Comparison of ENCODE assay signal across 1 cellular context in genomic region chr19:58349590-58349989, GRCh38.
TF ChIP-seq lines count a peak whose summit lies in the region.

No MANE protein-coding gene starts in this region.

TF ChIP-seq in GM23338, 12 proteins besides CTCF, POLR2A, EP300 and RAD21 (continued from another document):
- TF ChIP-seq, protein P1, sequence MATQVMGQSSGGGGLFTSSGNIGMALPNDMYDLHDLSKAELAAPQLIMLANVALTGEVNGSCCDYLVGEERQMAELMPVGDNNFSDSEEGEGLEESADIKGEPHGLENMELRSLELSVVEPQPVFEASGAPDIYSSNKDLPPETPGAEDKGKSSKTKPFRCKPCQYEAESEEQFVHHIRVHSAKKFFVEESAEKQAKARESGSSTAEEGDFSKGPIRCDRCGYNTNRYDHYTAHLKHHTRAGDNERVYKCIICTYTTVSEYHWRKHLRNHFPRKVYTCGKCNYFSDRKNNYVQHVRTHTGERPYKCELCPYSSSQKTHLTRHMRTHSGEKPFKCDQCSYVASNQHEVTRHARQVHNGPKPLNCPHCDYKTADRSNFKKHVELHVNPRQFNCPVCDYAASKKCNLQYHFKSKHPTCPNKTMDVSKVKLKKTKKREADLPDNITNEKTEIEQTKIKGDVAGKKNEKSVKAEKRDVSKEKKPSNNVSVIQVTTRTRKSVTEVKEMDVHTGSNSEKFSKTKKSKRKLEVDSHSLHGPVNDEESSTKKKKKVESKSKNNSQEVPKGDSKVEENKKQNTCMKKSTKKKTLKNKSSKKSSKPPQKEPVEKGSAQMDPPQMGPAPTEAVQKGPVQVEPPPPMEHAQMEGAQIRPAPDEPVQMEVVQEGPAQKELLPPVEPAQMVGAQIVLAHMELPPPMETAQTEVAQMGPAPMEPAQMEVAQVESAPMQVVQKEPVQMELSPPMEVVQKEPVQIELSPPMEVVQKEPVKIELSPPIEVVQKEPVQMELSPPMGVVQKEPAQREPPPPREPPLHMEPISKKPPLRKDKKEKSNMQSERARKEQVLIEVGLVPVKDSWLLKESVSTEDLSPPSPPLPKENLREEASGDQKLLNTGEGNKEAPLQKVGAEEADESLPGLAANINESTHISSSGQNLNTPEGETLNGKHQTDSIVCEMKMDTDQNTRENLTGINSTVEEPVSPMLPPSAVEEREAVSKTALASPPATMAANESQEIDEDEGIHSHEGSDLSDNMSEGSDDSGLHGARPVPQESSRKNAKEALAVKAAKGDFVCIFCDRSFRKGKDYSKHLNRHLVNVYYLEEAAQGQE (IDR thresholded peaks at IDR 0.05; ENCODE audit: unreplicated experiment): no peak
- TF ChIP-seq CREB1 (CRISPR knock-in tag; IDR thresholded peaks at IDR 0.05; ENCODE audit: low read depth) (no peak), ZNF331 (CRISPR knock-in tag; IDR thresholded peaks at IDR 0.05; ENCODE audit: low read depth) (no peak), EZH2 (IDR thresholded peaks at IDR 0.05; ENCODE audit: low read depth, unreplicated experiment) (no peak), ZNF114 (CRISPR knock-in tag; IDR thresholded peaks at IDR 0.05) (no peak), STAT1 (IDR thresholded peaks at IDR 0.05; ENCODE audit: unreplicated experiment) (no peak), JUNB (IDR thresholded peaks at IDR 0.05; ENCODE audit: unreplicated experiment) (no peak)
- TF ChIP-seq, protein P2, sequence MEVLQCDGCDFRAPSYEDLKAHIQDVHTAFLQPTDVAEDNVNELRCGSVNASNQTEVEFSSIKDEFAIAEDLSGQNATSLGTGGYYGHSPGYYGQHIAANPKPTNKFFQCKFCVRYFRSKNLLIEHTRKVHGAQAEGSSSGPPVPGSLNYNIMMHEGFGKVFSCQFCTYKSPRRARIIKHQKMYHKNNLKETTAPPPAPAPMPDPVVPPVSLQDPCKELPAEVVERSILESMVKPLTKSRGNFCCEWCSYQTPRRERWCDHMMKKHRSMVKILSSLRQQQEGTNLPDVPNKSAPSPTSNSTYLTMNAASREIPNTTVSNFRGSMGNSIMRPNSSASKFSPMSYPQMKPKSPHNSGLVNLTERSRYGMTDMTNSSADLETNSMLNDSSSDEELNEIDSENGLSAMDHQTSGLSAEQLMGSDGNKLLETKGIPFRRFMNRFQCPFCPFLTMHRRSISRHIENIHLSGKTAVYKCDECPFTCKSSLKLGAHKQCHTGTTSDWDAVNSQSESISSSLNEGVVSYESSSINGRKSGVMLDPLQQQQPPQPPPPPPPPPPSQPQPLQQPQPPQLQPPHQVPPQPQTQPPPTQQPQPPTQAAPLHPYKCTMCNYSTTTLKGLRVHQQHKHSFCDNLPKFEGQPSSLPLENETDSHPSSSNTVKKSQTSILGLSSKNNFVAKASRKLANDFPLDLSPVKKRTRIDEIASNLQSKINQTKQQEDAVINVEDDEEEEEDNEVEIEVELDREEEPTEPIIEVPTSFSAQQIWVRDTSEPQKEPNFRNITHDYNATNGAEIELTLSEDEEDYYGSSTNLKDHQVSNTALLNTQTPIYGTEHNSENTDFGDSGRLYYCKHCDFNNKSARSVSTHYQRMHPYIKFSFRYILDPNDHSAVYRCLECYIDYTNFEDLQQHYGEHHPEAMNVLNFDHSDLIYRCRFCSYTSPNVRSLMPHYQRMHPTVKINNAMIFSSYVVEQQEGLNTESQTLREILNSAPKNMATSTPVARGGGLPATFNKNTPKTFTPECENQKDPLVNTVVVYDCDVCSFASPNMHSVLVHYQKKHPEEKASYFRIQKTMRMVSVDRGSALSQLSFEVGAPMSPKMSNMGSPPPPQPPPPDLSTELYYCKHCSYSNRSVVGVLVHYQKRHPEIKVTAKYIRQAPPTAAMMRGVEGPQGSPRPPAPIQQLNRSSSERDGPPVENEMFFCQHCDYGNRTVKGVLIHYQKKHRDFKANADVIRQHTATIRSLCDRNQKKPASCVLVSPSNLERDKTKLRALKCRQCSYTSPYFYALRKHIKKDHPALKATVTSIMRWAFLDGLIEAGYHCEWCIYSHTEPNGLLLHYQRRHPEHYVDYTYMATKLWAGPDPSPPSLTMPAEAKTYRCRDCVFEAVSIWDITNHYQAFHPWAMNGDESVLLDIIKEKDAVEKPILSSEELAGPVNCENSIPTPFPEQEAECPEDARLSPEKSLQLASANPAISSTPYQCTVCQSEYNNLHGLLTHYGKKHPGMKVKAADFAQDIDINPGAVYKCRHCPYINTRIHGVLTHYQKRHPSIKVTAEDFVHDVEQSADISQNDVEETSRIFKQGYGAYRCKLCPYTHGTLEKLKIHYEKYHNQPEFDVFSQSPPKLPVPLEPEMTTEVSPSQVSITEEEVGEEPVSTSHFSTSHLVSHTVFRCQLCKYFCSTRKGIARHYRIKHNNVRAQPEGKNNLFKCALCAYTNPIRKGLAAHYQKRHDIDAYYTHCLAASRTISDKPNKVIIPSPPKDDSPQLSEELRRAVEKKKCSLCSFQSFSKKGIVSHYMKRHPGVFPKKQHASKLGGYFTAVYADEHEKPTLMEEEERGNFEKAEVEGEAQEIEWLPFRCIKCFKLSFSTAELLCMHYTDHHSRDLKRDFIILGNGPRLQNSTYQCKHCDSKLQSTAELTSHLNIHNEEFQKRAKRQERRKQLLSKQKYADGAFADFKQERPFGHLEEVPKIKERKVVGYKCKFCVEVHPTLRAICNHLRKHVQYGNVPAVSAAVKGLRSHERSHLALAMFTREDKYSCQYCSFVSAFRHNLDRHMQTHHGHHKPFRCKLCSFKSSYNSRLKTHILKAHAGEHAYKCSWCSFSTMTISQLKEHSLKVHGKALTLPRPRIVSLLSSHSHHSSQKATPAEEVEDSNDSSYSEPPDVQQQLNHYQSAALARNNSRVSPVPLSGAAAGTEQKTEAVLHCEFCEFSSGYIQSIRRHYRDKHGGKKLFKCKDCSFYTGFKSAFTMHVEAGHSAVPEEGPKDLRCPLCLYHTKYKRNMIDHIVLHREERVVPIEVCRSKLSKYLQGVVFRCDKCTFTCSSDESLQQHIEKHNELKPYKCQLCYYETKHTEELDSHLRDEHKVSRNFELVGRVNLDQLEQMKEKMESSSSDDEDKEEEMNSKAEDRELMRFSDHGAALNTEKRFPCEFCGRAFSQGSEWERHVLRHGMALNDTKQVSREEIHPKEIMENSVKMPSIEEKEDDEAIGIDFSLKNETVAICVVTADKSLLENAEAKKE (CRISPR knock-in tag; IDR thresholded peaks at IDR 0.05): no peak
